ENCODE assay signal across 26 cellular contexts in genomic region chr11:35250192-35250591, GRCh38.
"Had no signal": no experiment of that assay in that cellular context is flagged by ENCODE, and none has a peak within 500 bp of the region (broad histone marks: within the 10 kb centered on the region; RNA-seq: fewer than 3 reads in every experiment).

No MANE protein-coding gene starts in this region.

- DNase-seq: activated B cell treated with CpG ODN at 0.5 μM for 24 hours; activated CD4-positive, alpha-beta T cell treated with anti-CD3 and anti-CD28 coated beads for 1 hour; activated CD4-positive, alpha-beta T cell treated with anti-CD3 and anti-CD28 coated beads, Interleukin-2, amount 10 ng/mL, durations not matched to agents 24 days and 14 days; activated CD4-positive, alpha-beta T cell treated with anti-CD3 and anti-CD28 coated beads, Interleukin-2, amount 50 U/mL, for 48 hours; activated CD8-positive, alpha-beta memory T cell treated with anti-CD3 and anti-CD28 coated beads, Interleukin-2, amount 10 ng/mL, durations not matched to agents 7 days and 5 days; activated effector memory CD4-positive, alpha-beta T cell treated with anti-CD3 and anti-CD28 coated beads, Interleukin-2, amount 50 U/mL, for 16 hours; activated naive CD4-positive, alpha-beta T cell treated with Interleukin-2 at 50 U/mL for 16 hours; activated T-cell treated with anti-CD3 and anti-CD28 coated beads, Interleukin-2, amount 50 U/mL, for 24 hours; cerebellar nuclear complex; NCI-H1092 treated with DMSO at 0.1 percent for 48 hours; NCI-H1417 treated with DMSO at 0.1 percent for 48 hours; NCI-H1694; NCI-H2029; NCI-H2107; NCI-H2171 treated with DMSO at 0.1 percent for 48 hours; NCI-H226; NCI-H526; NCI-H774; OCI-M1; SHP77; SW 1271 had no signal

- H3K27me3 Mint-ChIP-seq: activated B cell treated with CpG ODN at 0.5 μM for 24 hours; activated T-cell treated with anti-CD3 and anti-CD28 coated beads, Interleukin-2, amount 50 U/mL, for 24 hours had no signal

- H3K9me3 Mint-ChIP-seq: activated B cell treated with CpG ODN at 0.5 μM for 24 hours had no signal

- H3K4me3 ChIP-seq: SJSA1 had no signal

- H3K36me3 ChIP-seq: SJSA1 had no signal

- H3K4me1 ChIP-seq: SJSA1 had no signal

- H3K27me3 ChIP-seq: SJSA1 had no signal

- ATAC-seq: activated CD8-positive, alpha-beta memory T cell treated with anti-CD3 and anti-CD28 coated beads, Interleukin-2, amount 10 ng/mL, durations not matched to agents 7 days and 5 days; activated naive CD4-positive, alpha-beta T cell treated with anti-CD3 and anti-CD28 coated beads, Interleukin-2, amount 50 U/mL, for 72 hours; SK-N-SH treated with all-trans-retinoic acid at 6 μM for 48 hours had no signal

- H3K4me1 Mint-ChIP-seq: activated B cell treated with CpG ODN at 0.5 μM for 24 hours had no signal

- H3K9me3 ChIP-seq: SJSA1 had no signal

- H3K27ac Mint-ChIP-seq: activated B cell treated with CpG ODN at 0.5 μM for 24 hours; activated CD4-positive, alpha-beta T cell treated with anti-CD3 and anti-CD28 coated beads, Interleukin-2, amount 10 ng/mL, durations not matched to agents 24 days and 14 days; activated CD8-positive, alpha-beta memory T cell treated with anti-CD3 and anti-CD28 coated beads, Interleukin-2, amount 10 ng/mL, durations not matched to agents 7 days and 5 days; activated naive CD4-positive, alpha-beta T cell treated with anti-CD3 and anti-CD28 coated beads, Interleukin-2, amount 50 U/mL, for 72 hours; activated T-cell treated with anti-CD3 and anti-CD28 coated beads, Interleukin-2, amount 50 U/mL, for 24 hours had no signal

- FAIRE-seq: colon, RCC 7860 had no signal

- H3K4me3 Mint-ChIP-seq: activated B cell treated with CpG ODN at 0.5 μM for 24 hours; activated CD4-positive, alpha-beta T cell treated with anti-CD3 and anti-CD28 coated beads, Interleukin-2, amount 10 ng/mL, durations not matched to agents 24 days and 14 days; activated CD8-positive, alpha-beta memory T cell treated with anti-CD3 and anti-CD28 coated beads, Interleukin-2, amount 10 ng/mL, durations not matched to agents 7 days and 5 days; activated T-cell treated with anti-CD3 and anti-CD28 coated beads, Interleukin-2, amount 50 U/mL, for 24 hours had no signal

- H3K27ac ChIP-seq: SJSA1 had no signal
